Comparison of ENCODE assay signal across 1 cellular context in genomic region chr4:40980318-40980883, GRCh38.
TF ChIP-seq lines count a peak whose summit lies in the region.

No MANE protein-coding gene starts in this region.

TF ChIP-seq in GM23338, 12 proteins besides CTCF, POLR2A, EP300 and RAD21 (continued from another document):
- no peak for TF ChIP-seq REST (IDR thresholded peaks at IDR 0.05; ENCODE audit: unreplicated experiment)
- no peak for TF ChIP-seq STAT1 (IDR thresholded peaks at IDR 0.05; ENCODE audit: unreplicated experiment)
